Comparison of ENCODE assay signal across 11 cellular contexts in the genomic region with DNA sequence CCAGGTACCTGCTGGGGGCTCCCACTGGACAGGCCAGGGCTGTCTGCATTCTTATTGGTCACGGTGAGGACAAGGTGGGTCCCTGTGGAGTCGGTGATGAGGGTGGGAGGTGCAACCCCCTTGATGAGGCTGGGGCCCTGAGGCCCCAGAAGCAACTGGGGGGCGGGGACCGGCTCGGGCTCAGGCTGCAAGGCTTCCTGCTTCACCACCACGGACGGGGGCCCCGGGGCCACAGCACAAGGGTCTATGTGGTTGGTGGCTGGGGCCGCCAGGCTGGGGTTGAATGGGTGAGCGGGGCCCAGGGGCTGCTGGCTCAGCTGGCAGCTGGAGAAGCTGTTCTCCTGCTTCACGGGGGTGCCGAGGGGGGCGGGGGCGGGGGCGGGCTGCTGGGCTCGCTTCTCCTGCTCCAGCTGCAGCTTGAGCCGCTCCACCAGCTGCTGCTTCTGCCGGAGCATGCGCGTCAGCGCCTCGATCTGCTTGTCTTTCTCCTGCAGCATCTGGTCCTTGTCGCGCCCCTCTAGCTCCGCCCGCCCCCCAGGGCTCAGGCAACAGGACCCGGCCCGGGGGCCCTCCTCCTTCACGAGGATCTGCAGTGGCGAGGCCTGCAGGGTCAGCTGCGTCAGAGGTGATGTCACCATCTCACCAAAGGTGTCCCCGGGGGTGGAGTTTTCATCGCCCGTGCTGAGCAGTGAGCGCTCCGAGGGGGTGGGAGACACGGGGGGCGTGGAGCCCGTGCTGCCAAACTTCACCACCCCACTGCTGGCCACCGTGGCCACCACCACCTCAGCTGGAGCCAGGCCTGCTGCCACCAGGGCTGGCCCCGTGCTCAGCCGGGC. TPM values are rescaled to one million over a fixed set of nuclear protein-coding genes. Genes with fewer than 3 reads are reported as not detected.
DNase-seq lines count a peak whose midpoint lies in the region; ATAC-seq and TF ChIP-seq lines count a peak whose summit lies in the region.
"Had no signal": no experiment of that assay in that cellular context is flagged by ENCODE, and none has a peak within 500 bp of the region (broad histone marks: within the 10 kb centered on the region; RNA-seq: fewer than 3 reads in every experiment).

No MANE protein-coding gene starts in this region.

- peaks cover 15% of the 10 kb centered on the region for H3K4me1 ChIP-seq in psoas muscle

- peak; percentile 22 to 30 for ATAC-seq in activated T-cell treated with anti-CD3 and anti-CD28 coated beads, Interleukin-2, amount 50 U/mL, for 72 hours (replicated peaks in 1 of 2)
- ATAC-seq in naive B cell (ENCODE audit: low read depth in 2 of 2) (peak; percentile 19 to 21), psoas muscle (no peak)

- intact Hi-C loops in psoas muscle (cut with DNase I): no loop called here

- peaks cover 29% of the 10 kb centered on the region for H3K4me1 Mint-ChIP-seq in activated T-cell treated with anti-CD3 and anti-CD28 coated beads, Interleukin-2, amount 50 U/mL, for 72 hours (ENCODE audit: low read depth)
- H3K4me1 Mint-ChIP-seq in naive B cell (peaks cover 64 to 71% (median 67%) of the 10 kb centered on the region in 3 donors), progenitor cell of endocrine pancreas (ENCODE audit: low read depth) (no peaks in the 10 kb centered on the region)

- no peak for TF ChIP-seq CTCF in psoas muscle (IDR thresholded peaks at IDR 0.05)
- no peak for TF ChIP-seq CTCF in progenitor cell of endocrine pancreas (IDR thresholded peaks at IDR 0.05; ENCODE audit: unreplicated experiment)

- H3K27me3 Mint-ChIP-seq in activated T-cell treated with anti-CD3 and anti-CD28 coated beads, Interleukin-2, amount 50 U/mL, for 72 hours (ENCODE audit: low read depth): no peaks in the 10 kb centered on the region
- H3K27me3 Mint-ChIP-seq in naive B cell: no peaks in the 10 kb centered on the region
- no peaks in the 10 kb centered on the region for H3K27me3 Mint-ChIP-seq in progenitor cell of endocrine pancreas

- peak; percentile 79 for DNase-seq in COLO668 (lab: John Stamatoyannopoulos, UW; ENCODE audit: unreplicated experiment)
- DNase-seq in NCI-H1417 (lab: John Stamatoyannopoulos, UW): peak; percentile 33 to 91 (median 75)
- DNase-seq in activated T-cell treated with anti-CD3 and anti-CD28 coated beads, Interleukin-2, amount 50 U/mL, for 72 hours: peak; percentile 19 to 21
- DNase-seq in naive B cell: peak; percentile 39
- DNase-seq in stimulated activated CD4-positive, alpha-beta T cell treated with anti-CD3 and anti-CD28 coated beads, Interleukin-4, amount 100 ng/mL, for 24 hours: no peak
- DNase-seq in SIG-M5 treated with dmso at 0.1 percent for 504 hours (lab: John Stamatoyannopoulos, UW; ENCODE audit: unreplicated experiment): no peak
- no peak for DNase-seq in psoas muscle
- DNase-seq in progenitor cell of endocrine pancreas (ENCODE audit: low spot score, unreplicated experiment): no peak
- DNase-seq: activated CD4-positive, CD25-positive, alpha-beta regulatory T cell treated with anti-CD3 and anti-CD28 coated beads, Interleukin-2, amount 50 U/mL, for 72 hours; immature natural killer cell had no signal

- no peak overlapping the region for H3K4me3 ChIP-seq in psoas muscle

- H3K27ac Mint-ChIP-seq in activated T-cell treated with anti-CD3 and anti-CD28 coated beads, Interleukin-2, amount 50 U/mL, for 72 hours: no peak overlapping the region
- peak overlapping the region in 3 of 6 donors; percentile 36 to 73 (median 63) for H3K27ac Mint-ChIP-seq in naive B cell
- H3K27ac Mint-ChIP-seq in progenitor cell of endocrine pancreas: no peak overlapping the region
- H3K27ac Mint-ChIP-seq: nephron had no signal

- WGBS in psoas muscle, 3 donors: 60 to 72% (median 64%) methylated on average over 35 to 42 of the region's 42 CpGs

- H3K9me3 ChIP-seq in psoas muscle: no peaks in the 10 kb centered on the region

- no peak overlapping the region for H3K4me3 Mint-ChIP-seq in activated T-cell treated with anti-CD3 and anti-CD28 coated beads, Interleukin-2, amount 50 U/mL, for 72 hours
- peak overlapping the region in 3 of 8 donors; percentile 6 to 75 (median 33) for H3K4me3 Mint-ChIP-seq in naive B cell
- no peak overlapping the region for H3K4me3 Mint-ChIP-seq in progenitor cell of endocrine pancreas (ENCODE audit: low read depth)
- H3K4me3 Mint-ChIP-seq: immature natural killer cell, nephron had no signal

- H3K36me3 ChIP-seq in psoas muscle (ENCODE audit: insufficient read depth in 1 of 2, low read depth in 1 of 2): peaks cover 3 to 72% of the 10 kb centered on the region in 2 donors

- H3K36me3 Mint-ChIP-seq in activated T-cell treated with anti-CD3 and anti-CD28 coated beads, Interleukin-2, amount 50 U/mL, for 72 hours (ENCODE audit: insufficient read depth in 2 of 2): peaks cover 4 to 16% of the 10 kb centered on the region in 2 donors
- H3K36me3 Mint-ChIP-seq in naive B cell (peaks cover 19 to 24% of the 10 kb centered on the region in 2 donors), progenitor cell of endocrine pancreas (ENCODE audit: insufficient read depth) (peaks cover 25% of the 10 kb centered on the region)

- no peaks in the 10 kb centered on the region for H3K27me3 ChIP-seq in psoas muscle (ENCODE audit: insufficient read depth in 3 of 3, low read length in 2 of 3)

- no peaks in the 10 kb centered on the region for H3K9me3 Mint-ChIP-seq in activated T-cell treated with anti-CD3 and anti-CD28 coated beads, Interleukin-2, amount 50 U/mL, for 72 hours
- no peaks in the 10 kb centered on the region for H3K9me3 Mint-ChIP-seq in naive B cell
- no peaks in the 10 kb centered on the region for H3K9me3 Mint-ChIP-seq in progenitor cell of endocrine pancreas (ENCODE audit: low read depth)
- H3K9me3 Mint-ChIP-seq: immature natural killer cell, nephron had no signal

- no peak overlapping the region for H3K27ac ChIP-seq in psoas muscle

RNA-seq across cellular contexts. Expression of a gene that starts 48.2 kb away (rescaled TPM):
- 10 to 100 TPM; 47.1 to 55.8 TPM for total RNA-seq in activated T-cell treated with anti-CD3 and anti-CD28 coated beads, Interleukin-2, amount 50 U/mL, for 72 hours
- polyA plus RNA-seq in naive B cell (ENCODE audit: low read depth in 6 of 6) (10 to 100 TPM; 62.8 to 91.0 (median 75.8) TPM), psoas muscle (10 to 100 TPM; 15.6 to 31.5 (median 23.0) TPM)
- total RNA-seq in psoas muscle (10 to 100 TPM; 15.3 to 36.5 (median 22.3) TPM), progenitor cell of endocrine pancreas (106 and 117 TPM in 2 replicates)

Comparison
In these comparisons a context has a peak if more than half of its experiments do, and no peak if none do; other contexts are left out.
1. DNase-seq: peak in COLO668 (single experiment), NCI-H1417 (3 of 3), activated T-cell treated with anti-CD3 and anti-CD28 coated beads, Interleukin-2, amount 50 U/mL, for 72 hours (2 of 2) and naive B cell (single experiment); none in stimulated activated CD4-positive, alpha-beta T cell treated with anti-CD3 and anti-CD28 coated beads, Interleukin-4, amount 100 ng/mL, for 24 hours (single experiment), SIG-M5 treated with dmso at 0.1 percent for 504 hours (single experiment), psoas muscle (0 of 2) and progenitor cell of endocrine pancreas (single experiment).
2. ATAC-seq: peak in activated T-cell treated with anti-CD3 and anti-CD28 coated beads, Interleukin-2, amount 50 U/mL, for 72 hours (2 of 2) and naive B cell (2 of 2); none in psoas muscle (0 of 4).